1 cellular context compared by ENCODE assay signal in genomic region chr22:31749636-31750364, GRCh38.
A peak's percentile ranks its signal among the peaks of the same experiment; 100 is the strongest.
TF ChIP-seq lines count a peak whose summit lies in the region.

PRR14L (minus strand) TSS chr22:31750132; CDS start chr22:31738860, 11,272 bp downstream.

TF ChIP-seq in HCT116, 20 proteins besides CTCF, POLR2A, EP300 and RAD21 (continued from another document):
- peak; percentile 94 for TF ChIP-seq MAX (IDR thresholded peaks at IDR 0.05)
